Comparison of ENCODE assay signal across 8 cellular contexts in the genomic region with DNA sequence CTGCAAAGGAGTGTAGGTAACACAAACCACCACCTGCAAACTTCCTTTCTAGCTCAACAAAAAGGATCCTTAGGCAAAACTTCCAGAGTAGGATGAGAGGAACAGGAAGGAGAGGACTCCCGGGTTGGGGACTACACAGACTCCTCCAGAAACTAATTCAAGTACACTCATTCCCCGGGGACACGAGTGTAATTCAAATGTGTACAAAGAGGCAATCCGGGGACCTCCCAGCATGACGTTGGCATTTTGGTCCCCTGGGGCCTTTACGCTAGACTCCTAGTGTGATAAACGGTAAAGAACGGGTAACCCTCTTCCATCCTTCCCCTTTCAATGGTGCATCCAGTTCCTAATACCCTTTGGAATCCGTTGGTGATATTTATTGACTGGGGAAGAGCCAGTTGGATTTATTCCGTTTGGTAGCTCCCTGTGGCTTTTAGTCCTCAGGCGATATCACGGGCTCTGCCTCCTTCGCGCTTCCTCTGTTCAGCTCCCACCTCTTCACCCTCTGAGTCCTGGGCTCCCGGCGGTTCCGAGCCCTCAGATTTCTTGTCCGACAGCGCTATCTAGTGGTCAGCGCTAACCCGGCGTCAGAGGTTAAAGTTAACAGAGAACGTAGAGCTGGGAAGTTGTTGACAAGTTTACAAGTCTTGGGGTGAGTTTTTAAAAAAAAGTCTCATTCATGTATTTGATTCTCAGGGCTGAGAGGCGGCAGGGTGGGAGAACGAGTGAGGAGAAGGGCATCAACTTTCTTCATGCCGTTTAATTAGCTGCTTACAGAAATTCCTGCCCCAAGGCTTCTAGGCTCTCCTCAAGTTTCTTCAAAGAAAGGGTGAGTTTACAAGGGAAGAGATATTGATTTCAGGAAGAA. TPM values are rescaled to one million over a fixed set of nuclear protein-coding genes. Genes with fewer than 3 reads are reported as not detected.
DNase-seq lines count a peak whose midpoint lies in the region; ATAC-seq, FAIRE-seq and TF ChIP-seq lines count a peak whose summit lies in the region.

No MANE protein-coding gene starts in this region.

- intact Hi-C loops in kidney (cut with DNase I), result loop anchor here (5.0 kb wide), 1 partner anchor 1471 kb away; no protein-coding TSS in a partner anchor

- TF ChIP-seq CTCF in VCaP (conservative IDR thresholded peaks at IDR 0.05), result peak; percentile 83
- TF ChIP-seq CTCF in bronchial epithelial cell (IDR thresholded peaks at IDR 0.05; ENCODE audit: insufficient read depth, low read length, severe bottlenecking), result peak; percentile 79
- peak; percentile 92 for TF ChIP-seq CTCF in kidney (IDR thresholded peaks at IDR 0.05; ENCODE audit: borderline replicate concordance, extremely low read depth, insufficient read depth)

- peak; percentile 72 for ATAC-seq in GM18519 (IDR thresholded peaks at IDR 0.05; ENCODE audit: low FRiP score, unreplicated experiment)
- peak; percentile 66 for ATAC-seq in HG03060 (IDR thresholded peaks at IDR 0.05; ENCODE audit: low read depth, unreplicated experiment)

- H3K27ac ChIP-seq in VCaP (no peak overlapping the region), kidney (ENCODE audit: low read depth in 2 of 2, low read length in 2 of 2) (peak overlapping the region in 1 of 2 donors; percentile 48)

- H3K9me3 ChIP-seq in kidney (ENCODE audit: control insufficient read depth in 1 of 2, low read length in 2 of 2), result no peaks in the 10 kb centered on the region

- FAIRE-seq in bronchial epithelial cell (lab: Jason Lieb, UNC) (no peak), kidney (lab: Jason Lieb, UNC) (peak; percentile 54)

- H3K36me3 ChIP-seq in bronchial epithelial cell (ENCODE audit: control insufficient read depth, insufficient read depth, low read length), result no peaks in the 10 kb centered on the region
- no peaks in the 10 kb centered on the region for H3K36me3 ChIP-seq in kidney (ENCODE audit: control insufficient read depth in 1 of 2, insufficient read depth in 2 of 2, low read length in 2 of 2)

- H3K4me3 ChIP-seq in bronchial epithelial cell (ENCODE audit: low read depth, low read length), result no peak overlapping the region
- H3K4me3 ChIP-seq in kidney (ENCODE audit: low read length in 2 of 2), result peak overlapping the region; percentile 30 to 42

- H3K9ac ChIP-seq in kidney (ENCODE audit: low read length in 2 of 2), result peak overlapping the region in 1 of 2 donors; percentile 14

- H3K27me3 ChIP-seq in bronchial epithelial cell (ENCODE audit: control insufficient read depth, insufficient read depth, low read length), result peaks cover 1% of the 10 kb centered on the region

- in situ Hi-C loops in ACHN (cut with HindIII; ENCODE audit: low pct_ligation_motif_present, low pct_unique_long_range_greater_than_20kb, low sequenced_read_pairs), result no loop called here

- peaks cover 8 to 16% of the 10 kb centered on the region in 2 donors for H3K4me1 ChIP-seq in kidney (ENCODE audit: control insufficient read depth in 1 of 2, insufficient read depth in 1 of 2, low read depth in 1 of 2, low read length in 2 of 2)

- DNase-seq in ACHN (peak; percentile 79), NCI-H2107 treated with DMSO at 0.1 percent for 48 hours (lab: John Stamatoyannopoulos, UW; ENCODE audit: unreplicated experiment) (peak; percentile 39), bronchial epithelial cell (ENCODE audit: low read depth) (peak; percentile 50), kidney (peak; percentile 93)
- DNase-seq in stimulated activated CD4-positive, alpha-beta T cell treated with anti-CD3 and anti-CD28 coated beads, Interleukin-1b, Interleukin-23, amount 100 ng/mL, for 4 hours (ENCODE audit: low read depth in 2 of 2), result peak; percentile 78 to 82

RNA-seq across cellular contexts. Expression of gene COL12A1, which starts 2.9 kb away (rescaled TPM):
- 6.4 and 11.3 TPM in 2 replicates for total RNA-seq in bronchial epithelial cell
- 28.3 TPM for total RNA-seq in kidney
- 12.3 TPM for polyA plus RNA-seq in kidney (ENCODE audit: insufficient read depth, low read depth, low replicate concordance)

RNA-seq across cellular contexts. Expression of gene COX7A2, which starts 34.8 kb away (rescaled TPM):
- total RNA-seq in bronchial epithelial cell (124 and 176 TPM in 2 replicates), kidney (315 TPM)
- polyA plus RNA-seq in kidney (ENCODE audit: insufficient read depth, low read depth, low replicate concordance), result 812 TPM

Comparison
In these comparisons a context has a peak if more than half of its experiments do, and no peak if none do; other contexts are left out.
1. DNase-seq: peak in every context shown above with its lines; median percentile 93 in kidney; 80 in stimulated activated CD4-positive, alpha-beta T cell treated with anti-CD3 and anti-CD28 coated beads, Interleukin-1b, Interleukin-23, amount 100 ng/mL, for 4 hours; 79 in ACHN; 50 in bronchial epithelial cell; 39 in NCI-H2107 treated with DMSO at 0.1 percent for 48 hours.